1 cellular context compared by ENCODE assay signal in genomic region chr5:153352685-153353219, GRCh38.
TF ChIP-seq lines count a peak whose summit lies in the region.

No MANE protein-coding gene starts in this region.

TF ChIP-seq in GM12878, 131 proteins besides CTCF, POLR2A, EP300 and RAD21 (continued from another document and continues in another):
- TF ChIP-seq RELB (IDR thresholded peaks at IDR 0.05; ENCODE audit: low read depth) (0 out of 2 replicates have a peak, but pooled peaks have one; percentile 44), CREB1 (IDR thresholded peaks at IDR 0.05; ENCODE audit: low read depth) (no peak; the same call in 1 of the 2 replicates), MYB (IDR thresholded peaks at IDR 0.05; ENCODE audit: borderline replicate concordance, low read depth, low read length) (no peak), CBFB (IDR thresholded peaks at IDR 0.05; ENCODE audit: low read depth) (no peak), SUZ12 (IDR thresholded peaks at IDR 0.05; ENCODE audit: unreplicated experiment) (no peak), CHD2 (IDR thresholded peaks at IDR 0.05; ENCODE audit: borderline replicate concordance, low read depth, low read length) (no peak), ETV6 (conservative IDR thresholded peaks at IDR 0.05 in 1 of 2, IDR thresholded peaks at IDR 0.05 in 1 of 2; ENCODE audit: borderline replicate concordance in 1 of 2, low read depth in 1 of 2) (no peak), NFIC (IDR thresholded peaks at IDR 0.05; ENCODE audit: low read depth, low read length) (peak; percentile 61; the same call in 1 of the 2 replicates), NFYA (IDR thresholded peaks at IDR 0.05; ENCODE audit: borderline replicate concordance, low read depth, low read length) (no peak), ZNF384 (IDR thresholded peaks at IDR 0.05; ENCODE audit: borderline replicate concordance, low read depth, low read length) (no peak), NBN (IDR thresholded peaks at IDR 0.05) (no peak), POLR2AphosphoS2 (IDR thresholded peaks at IDR 0.05; ENCODE audit: low read depth, low read length) (no peak), SUPT20H (IDR thresholded peaks at IDR 0.05; ENCODE audit: borderline replicate concordance, control insufficient read depth, low read depth, low read length) (no peak), ZNF622 (IDR thresholded peaks at IDR 0.05) (no peak), MEF2B (IDR thresholded peaks at IDR 0.05; ENCODE audit: partially characterized antibody, poor library complexity, severe bottlenecking) (peak; percentile 14), LARP7 (IDR thresholded peaks at IDR 0.05) (no peak), KAT2A (conservative IDR thresholded peaks at IDR 0.05; ENCODE audit: control insufficient read depth, low read depth, low read length) (no peak), SRF (IDR thresholded peaks at IDR 0.05; ENCODE audit: low read depth in 2 of 2, low read length in 2 of 2) (no peak), MYC (IDR thresholded peaks at IDR 0.05; ENCODE audit: insufficient read depth, insufficient read length, insufficient replicate concordance, low read length, severe bottlenecking) (no peak), CREM (IDR thresholded peaks at IDR 0.05; ENCODE audit: low read depth) (peak; percentile 60; the same call in 1 of the 2 replicates), EGR1 (IDR thresholded peaks at IDR 0.05; ENCODE audit: borderline replicate concordance in 1 of 2, low read depth in 2 of 2, low read length in 2 of 2) (peak in 1 of 2 experiments; percentile 78; a peak in 2 of 3 replicates), FOXK2 (IDR thresholded peaks at IDR 0.05) (no peak), HDAC6 (IDR thresholded peaks at IDR 0.05; ENCODE audit: unreplicated experiment) (no peak), NRF1 (conservative IDR thresholded peaks at IDR 0.05; ENCODE audit: low read depth, low read length) (no peak), CHD4 (IDR thresholded peaks at IDR 0.05) (no peak), MAX (IDR thresholded peaks at IDR 0.05; ENCODE audit: low read depth, low read length) (no peak), ATF2 (IDR thresholded peaks at IDR 0.05; ENCODE audit: low read length) (0 out of 2 replicates have a peak, but pooled peaks have one; percentile 31), NR2F1 (conservative IDR thresholded peaks at IDR 0.05) (no peak), PBX3 (IDR thresholded peaks at IDR 0.05; ENCODE audit: insufficient replicate concordance, low read depth, low read length) (peak; percentile 76), ZNF24 (IDR thresholded peaks at IDR 0.05) (no peak), ZNF592 (IDR thresholded peaks at IDR 0.05) (no peak), ZNF687 (IDR thresholded peaks at IDR 0.05) (no peak), RUNX3 (IDR thresholded peaks at IDR 0.05; ENCODE audit: low read length) (peak; percentile 78), PAX5 (IDR thresholded peaks at IDR 0.05; ENCODE audit: borderline replicate concordance, low read depth, low read length) (no peak), USF1 (IDR thresholded peaks at IDR 0.05; ENCODE audit: borderline replicate concordance, extremely low read length, insufficient read depth, low read depth, low read length) (no peak)
- TF ChIP-seq, protein P1, sequence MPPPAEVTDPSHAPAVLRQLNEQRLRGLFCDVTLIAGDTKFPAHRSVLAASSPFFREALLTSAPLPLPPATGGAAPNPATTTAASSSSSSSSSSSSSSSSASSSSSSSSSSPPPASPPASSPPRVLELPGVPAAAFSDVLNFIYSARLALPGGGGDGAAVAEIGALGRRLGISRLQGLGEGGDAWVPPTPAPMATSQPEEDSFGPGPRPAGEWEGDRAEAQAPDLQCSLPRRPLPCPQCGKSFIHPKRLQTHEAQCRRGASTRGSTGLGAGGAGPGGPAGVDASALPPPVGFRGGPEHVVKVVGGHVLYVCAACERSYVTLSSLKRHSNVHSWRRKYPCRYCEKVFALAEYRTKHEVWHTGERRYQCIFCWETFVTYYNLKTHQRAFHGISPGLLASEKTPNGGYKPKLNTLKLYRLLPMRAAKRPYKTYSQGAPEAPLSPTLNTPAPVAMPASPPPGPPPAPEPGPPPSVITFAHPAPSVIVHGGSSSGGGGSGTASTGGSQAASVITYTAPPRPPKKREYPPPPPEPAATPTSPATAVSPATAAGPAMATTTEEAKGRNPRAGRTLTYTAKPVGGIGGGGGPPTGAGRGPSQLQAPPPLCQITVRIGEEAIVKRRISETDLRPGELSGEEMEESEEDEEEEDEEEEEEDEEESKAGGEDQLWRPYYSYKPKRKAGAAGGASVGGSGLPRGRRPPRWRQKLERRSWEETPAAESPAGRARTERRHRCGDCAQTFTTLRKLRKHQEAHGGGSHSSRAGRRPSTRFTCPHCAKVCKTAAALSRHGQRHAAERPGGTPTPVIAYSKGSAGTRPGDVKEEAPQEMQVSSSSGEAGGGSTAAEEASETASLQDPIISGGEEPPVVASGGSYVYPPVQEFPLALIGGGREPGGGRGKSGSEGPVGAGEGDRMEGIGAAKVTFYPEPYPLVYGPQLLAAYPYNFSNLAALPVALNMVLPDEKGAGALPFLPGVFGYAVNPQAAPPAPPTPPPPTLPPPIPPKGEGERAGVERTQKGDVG (CRISPR knock-in tag; IDR thresholded peaks at IDR 0.05) = no peak
- TF ChIP-seq, protein P2, sequence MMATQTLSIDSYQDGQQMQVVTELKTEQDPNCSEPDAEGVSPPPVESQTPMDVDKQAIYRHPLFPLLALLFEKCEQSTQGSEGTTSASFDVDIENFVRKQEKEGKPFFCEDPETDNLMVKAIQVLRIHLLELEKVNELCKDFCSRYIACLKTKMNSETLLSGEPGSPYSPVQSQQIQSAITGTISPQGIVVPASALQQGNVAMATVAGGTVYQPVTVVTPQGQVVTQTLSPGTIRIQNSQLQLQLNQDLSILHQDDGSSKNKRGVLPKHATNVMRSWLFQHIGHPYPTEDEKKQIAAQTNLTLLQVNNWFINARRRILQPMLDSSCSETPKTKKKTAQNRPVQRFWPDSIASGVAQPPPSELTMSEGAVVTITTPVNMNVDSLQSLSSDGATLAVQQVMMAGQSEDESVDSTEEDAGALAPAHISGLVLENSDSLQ (IDR thresholded peaks at IDR 0.05) = peak; percentile 87
